In genomic region chr3:58783845-58784244, GRCh38 we compare ENCODE assay signal across 22 cellular contexts.
"Had no signal": no experiment of that assay in that cellular context is flagged by ENCODE, and none has a peak within 500 bp of the region (broad histone marks: within the 10 kb centered on the region; RNA-seq: fewer than 3 reads in every experiment).

No MANE protein-coding gene starts in this region.

- H3K4me3 Mint-ChIP-seq: activated CD4-positive, alpha-beta memory T cell treated with anti-CD3 and anti-CD28 coated beads, Interleukin-2, amount 10 ng/mL, durations not matched to agents 7 days and 5 days; activated CD4-positive, alpha-beta T cell treated with anti-CD3 and anti-CD28 coated beads, Interleukin-2, amount 10 ng/mL, durations not matched to agents 7 days and 5 days; activated naive CD4-positive, alpha-beta T cell treated with anti-CD3 and anti-CD28 coated beads, Interleukin-2, amount 10 ng/mL, durations not matched to agents 7 days and 5 days; activated naive CD8-positive, alpha-beta T cell treated with anti-CD3 and anti-CD28 coated beads for 36 hours; activated T-helper 17 cell treated with anti-CD3 and anti-CD28 coated beads, Interleukin-2, amount 50 U/mL, for 72 hours; T-cell had no signal

- H3K36me3 Mint-ChIP-seq: activated naive CD4-positive, alpha-beta T cell treated with anti-CD3 and anti-CD28 coated beads, Interleukin-2, amount 10 ng/mL, durations not matched to agents 7 days and 5 days; activated naive CD8-positive, alpha-beta T cell treated with anti-CD3 and anti-CD28 coated beads for 36 hours; T-cell had no signal

- DNase-seq: activated CD4-positive, alpha-beta memory T cell treated with anti-CD3 and anti-CD28 coated beads, Interleukin-2, amount 10 ng/mL, durations not matched to agents 7 days and 5 days; activated CD4-positive, alpha-beta T cell treated with anti-CD3 and anti-CD28 coated beads, Interleukin-2, amount 10 ng/mL, durations not matched to agents 7 days and 5 days; activated CD4-positive, CD25-positive, alpha-beta regulatory T cell; activated gamma-delta T cell treated with Interleukin-2 at 50 U/mL for 16 hours; activated naive CD4-positive, alpha-beta T cell treated with anti-CD3 and anti-CD28 coated beads, Interleukin-2, amount 10 ng/mL, durations not matched to agents 7 days and 5 days; activated naive CD8-positive, alpha-beta T cell treated with anti-CD3 and anti-CD28 coated beads for 36 hours; activated T-cell treated with anti-CD3 and anti-CD28 coated beads for 4 hours; activated T-cell treated with anti-CD3 and anti-CD28 coated beads, Interleukin-2, amount 50 U/mL, for 48 hours; brain microvascular endothelial cell; NCI-H1105; NCI-H1436; NCI-H1694 treated with DMSO at 0.1 percent for 48 hours; NCI-H2029 treated with DMSO at 0.1 percent for 48 hours; NCI-H345; NCI-H510A; NCI-H69; PC-9; SIG-M5; T-cell had no signal

- H3K27me3 Mint-ChIP-seq: activated CD4-positive, alpha-beta memory T cell treated with anti-CD3 and anti-CD28 coated beads, Interleukin-2, amount 10 ng/mL, durations not matched to agents 7 days and 5 days; activated naive CD4-positive, alpha-beta T cell treated with anti-CD3 and anti-CD28 coated beads, Interleukin-2, amount 10 ng/mL, durations not matched to agents 7 days and 5 days; activated T-helper 17 cell treated with anti-CD3 and anti-CD28 coated beads, Interleukin-2, amount 50 U/mL, for 72 hours; T-cell had no signal

- H3K4me3 ChIP-seq: cardiac muscle cell, PC-9 had no signal

- H3K27me3 ChIP-seq: brain microvascular endothelial cell, cardiac muscle cell had no signal

- H3K27ac ChIP-seq: brain microvascular endothelial cell, cardiac muscle cell, PC-9, VCaP had no signal

- H3K4me1 Mint-ChIP-seq: activated CD4-positive, alpha-beta memory T cell treated with anti-CD3 and anti-CD28 coated beads, Interleukin-2, amount 10 ng/mL, durations not matched to agents 7 days and 5 days; activated CD4-positive, alpha-beta T cell treated with anti-CD3 and anti-CD28 coated beads, Interleukin-2, amount 10 ng/mL, durations not matched to agents 7 days and 5 days; activated naive CD4-positive, alpha-beta T cell treated with anti-CD3 and anti-CD28 coated beads, Interleukin-2, amount 10 ng/mL, durations not matched to agents 7 days and 5 days; activated naive CD8-positive, alpha-beta T cell treated with anti-CD3 and anti-CD28 coated beads for 36 hours; activated T-helper 17 cell treated with anti-CD3 and anti-CD28 coated beads, Interleukin-2, amount 50 U/mL, for 72 hours; T-cell had no signal

- H3K36me3 ChIP-seq: brain microvascular endothelial cell, cardiac muscle cell had no signal

- H3K27ac Mint-ChIP-seq: activated CD4-positive, alpha-beta memory T cell treated with anti-CD3 and anti-CD28 coated beads, Interleukin-2, amount 10 ng/mL, durations not matched to agents 7 days and 5 days; activated CD4-positive, alpha-beta T cell treated with anti-CD3 and anti-CD28 coated beads, Interleukin-2, amount 10 ng/mL, durations not matched to agents 7 days and 5 days; activated naive CD4-positive, alpha-beta T cell treated with anti-CD3 and anti-CD28 coated beads, Interleukin-2, amount 10 ng/mL, durations not matched to agents 7 days and 5 days; activated naive CD8-positive, alpha-beta T cell treated with anti-CD3 and anti-CD28 coated beads for 36 hours; activated T-helper 17 cell treated with anti-CD3 and anti-CD28 coated beads, Interleukin-2, amount 50 U/mL, for 72 hours; T-cell had no signal

- H3K4me2 ChIP-seq: PC-9 had no signal

- H2AFZ ChIP-seq: PC-9 had no signal

- ATAC-seq: activated T-helper 17 cell treated with anti-CD3 and anti-CD28 coated beads, Interleukin-2, amount 50 U/mL, for 72 hours; T-cell had no signal
